Comparison of ENCODE assay signal across 15 cellular contexts in genomic region chr19:47507031-47507430, GRCh38. TPM values are rescaled to one million over a fixed set of nuclear protein-coding genes. Genes with fewer than 3 reads are reported as not detected.
DNase-seq lines count a peak whose midpoint lies in the region; ATAC-seq and TF ChIP-seq lines count a peak whose summit lies in the region.
"Had no signal": no experiment of that assay in that cellular context is flagged by ENCODE, and none has a peak within 500 bp of the region (broad histone marks: within the 10 kb centered on the region; RNA-seq: fewer than 3 reads in every experiment).

No MANE protein-coding gene starts in this region.

- no peaks in the 10 kb centered on the region for H3K4me1 ChIP-seq in HUES64 (ENCODE audit: insufficient read depth, low read length)
- H3K4me1 ChIP-seq in adipocyte (ENCODE audit: control insufficient read depth, insufficient read depth, low read length) = peaks cover 42% of the 10 kb centered on the region
- H3K4me1 ChIP-seq in right atrium auricular region = peaks cover 0 to 57% of the 10 kb centered on the region in 2 donors

- H3K4me3 ChIP-seq in HUES64 (ENCODE audit: low read length) = no peak overlapping the region
- H3K4me3 ChIP-seq in adipocyte (ENCODE audit: low read length) = no peak overlapping the region
- no peak overlapping the region for H3K4me3 ChIP-seq in right atrium auricular region
- H3K4me3 ChIP-seq in brain microvascular endothelial cell (ENCODE audit: low read depth, low read length) = no peak overlapping the region
- H3K4me3 ChIP-seq: tibial artery had no signal

- no peak for ATAC-seq in HG03521 (IDR thresholded peaks at IDR 0.05; ENCODE audit: unreplicated experiment)
- ATAC-seq: HCT116, SK-N-SH treated with all-trans-retinoic acid at 6 μM for 48 hours had no signal

- TF ChIP-seq CTCF in right atrium auricular region (IDR thresholded peaks at IDR 0.05) = no peak
- TF ChIP-seq CTCF in brain microvascular endothelial cell (IDR thresholded peaks at IDR 0.05; ENCODE audit: low read depth, low read length, missing control alignments) = no peak

- DNase-seq in adipocyte (ENCODE audit: low read depth) = no peak
- DNase-seq in right atrium auricular region (ENCODE audit: low spot score) = no peak
- DNase-seq in renal cortical epithelial cell (ENCODE audit: low read depth) = peak; percentile 14
- DNase-seq in brain microvascular endothelial cell = no peak
- DNase-seq in NCI-H2107 treated with DMSO at 0.1 percent for 48 hours (lab: John Stamatoyannopoulos, UW; ENCODE audit: unreplicated experiment) = no peak
- no peak for DNase-seq in stimulated activated CD8-positive, alpha-beta memory T cell treated with anti-CD3 and anti-CD28 coated beads, Interleukin-4, amount 100 ng/mL, for 48 hours
- DNase-seq: activated CD4-positive, alpha-beta memory T cell treated with anti-CD3 and anti-CD28 coated beads, Interleukin-2, amount 10 ng/mL, durations not matched to agents 7 days and 5 days; CD4-positive, alpha-beta memory T cell; Kasumi-1; NCI-H526 treated with DMSO at 0.1 percent for 48 hours; tibial artery had no signal

- H3K27me3 ChIP-seq in HUES64 (ENCODE audit: insufficient read depth, low read length) = no peaks in the 10 kb centered on the region
- no peaks in the 10 kb centered on the region for H3K27me3 ChIP-seq in adipocyte (replicated peaks; ENCODE audit: control insufficient read depth, insufficient read depth, low read length)
- H3K27me3 ChIP-seq in right atrium auricular region = no peaks in the 10 kb centered on the region
- no peaks in the 10 kb centered on the region for H3K27me3 ChIP-seq in brain microvascular endothelial cell (replicated peaks)
- H3K27me3 ChIP-seq: tibial artery had no signal

- 0 out of 2 replicates have a peak overlapping the region, but pooled peaks have one; percentile 2 for H3K9ac ChIP-seq in HUES64 (ENCODE audit: low read depth, low read length)
- peak overlapping the region; percentile 34 for H3K9ac ChIP-seq in adipocyte (ENCODE audit: low read length)

- in situ Hi-C loops in brain microvascular endothelial cell (cut with HindIII; ENCODE audit: low pct_ligation_motif_present, low sequenced_read_pairs) = no loop called here

- peaks cover 18% of the 10 kb centered on the region for H3K36me3 ChIP-seq in HUES64 (ENCODE audit: insufficient read depth, low read length)
- peaks cover 31% of the 10 kb centered on the region for H3K36me3 ChIP-seq in adipocyte (ENCODE audit: control insufficient read depth, insufficient read depth, low read length, severe bottlenecking)
- H3K36me3 ChIP-seq in right atrium auricular region = peaks cover 22% of the 10 kb centered on the region
- peaks cover 11% of the 10 kb centered on the region for H3K36me3 ChIP-seq in brain microvascular endothelial cell (replicated peaks)

- H3K9me3 ChIP-seq in HUES64 (ENCODE audit: insufficient read depth, low read depth, low read length) (no peaks in the 10 kb centered on the region), adipocyte (ENCODE audit: control insufficient read depth, low read length) (no peaks in the 10 kb centered on the region), right atrium auricular region (no peaks in the 10 kb centered on the region)
- H3K9me3 ChIP-seq: tibial artery had no signal

- H3K27ac ChIP-seq in HUES64 (ENCODE audit: low read depth, low read length) (no peak overlapping the region), right atrium auricular region (peak overlapping the region; percentile 74 to 87), brain microvascular endothelial cell (no peak overlapping the region)

- 85% methylated on average over 5 of the region's 5 CpGs for WGBS in HUES64

RNA-seq across cellular contexts. Expression of gene NAPA, which starts 7.8 kb away (rescaled TPM):
- polyA plus RNA-seq in HUES64 (2013, experiment 1 of 2) = 55.1 TPM
- polyA plus RNA-seq in HUES64 (2013, experiment 2 of 2) = 49.1 TPM
- total RNA-seq in right atrium auricular region (100 to 1,000 TPM; 127 to 213 TPM), renal cortical epithelial cell (95.9 and 131 TPM in 2 replicates)

RNA-seq across cellular contexts. Expression of gene KPTN, which starts 23.0 kb away (rescaled TPM):
- 22.5 TPM for polyA plus RNA-seq in HUES64 (2013, experiment 1 of 2)
- polyA plus RNA-seq in HUES64 (2013, experiment 2 of 2) = 24.7 TPM
- 1 to 10 TPM; 2.8 to 2.9 TPM for total RNA-seq in right atrium auricular region
- total RNA-seq in renal cortical epithelial cell = 1.4 and 7.1 TPM in 2 replicates

RNA-seq across cellular contexts. Expression of gene SLC8A2, which starts 35.3 kb away (rescaled TPM):
- polyA plus RNA-seq in HUES64 (2013, experiment 1 of 2) = 3.0 TPM
- polyA plus RNA-seq in HUES64 (2013, experiment 2 of 2) = 3.4 TPM
- total RNA-seq in right atrium auricular region (under 1 TPM; 0.28 to 0.37 TPM), renal cortical epithelial cell (0.30 and 1.6 TPM in 2 replicates)
- total RNA-seq: activated CD4-positive, alpha-beta memory T cell treated with anti-CD3 and anti-CD28 coated beads, Interleukin-2, amount 10 ng/mL, durations not matched to agents 7 days and 5 days; CD4-positive, alpha-beta memory T cell had no signal
- polyA plus RNA-seq: CD4-positive, alpha-beta memory T cell had no signal

Comparison
In these comparisons a context has a peak if more than half of its experiments do, and no peak if none do; other contexts are left out.
1. H3K27ac ChIP-seq: peak in right atrium auricular region (2 of 2); none in HUES64 (single experiment) and brain microvascular endothelial cell (single experiment).